Comparison of ENCODE assay signal across 1 cellular context in genomic region chr12:111410229-111411186, GRCh38.
TF ChIP-seq lines count a peak whose summit lies in the region.

No MANE protein-coding gene starts in this region.

TF ChIP-seq in H1, 55 proteins besides CTCF, POLR2A, EP300 and RAD21:
- TF ChIP-seq SIRT6 (IDR thresholded peaks at IDR 0.05; ENCODE audit: low read length) (no peak), CBX5 (IDR thresholded peaks at IDR 0.05; ENCODE audit: low read depth, low read length) (no peak), GTF2F1 (IDR thresholded peaks at IDR 0.05; ENCODE audit: borderline replicate concordance, low read depth, low read length) (no peak), TBP (IDR thresholded peaks at IDR 0.05; ENCODE audit: low read depth, low read length) (no peak), E2F6 (IDR thresholded peaks at IDR 0.05) (no peak), EGR1 (IDR thresholded peaks at IDR 0.05; ENCODE audit: borderline replicate concordance, low read depth, low read length) (no peak), CHD7 (IDR thresholded peaks at IDR 0.05; ENCODE audit: insufficient replicate concordance, low read length) (no peak), MAX (IDR thresholded peaks at IDR 0.05) (no peak), ASH2L (IDR thresholded peaks at IDR 0.05; ENCODE audit: low read length) (no peak), TAF7 (optimal IDR thresholded peaks at IDR 0.05; ENCODE audit: borderline replicate concordance, low read depth, low read length) (no peak), MAFK (IDR thresholded peaks at IDR 0.05; ENCODE audit: low read depth, low read length) (no peak), TCF12 (IDR thresholded peaks at IDR 0.05; ENCODE audit: low read depth, low read length) (no peak), JUN (IDR thresholded peaks at IDR 0.05; ENCODE audit: low read depth, low read length) (no peak), JUND (IDR thresholded peaks at IDR 0.05; ENCODE audit: low read length) (no peak), SP4 (IDR thresholded peaks at IDR 0.05; ENCODE audit: low read length) (no peak), ATF2 (IDR thresholded peaks at IDR 0.05; ENCODE audit: low read length) (no peak), SP1 (IDR thresholded peaks at IDR 0.05; ENCODE audit: low read depth, low read length) (no peak), YY1 (IDR thresholded peaks at IDR 0.05; ENCODE audit: low read depth, low read length) (no peak), BRCA1 (IDR thresholded peaks at IDR 0.05; ENCODE audit: low read depth, low read length) (no peak), RBBP5 (IDR thresholded peaks at IDR 0.05; ENCODE audit: borderline replicate concordance, low read depth, low read length) (no peak)
